In the genomic region with DNA sequence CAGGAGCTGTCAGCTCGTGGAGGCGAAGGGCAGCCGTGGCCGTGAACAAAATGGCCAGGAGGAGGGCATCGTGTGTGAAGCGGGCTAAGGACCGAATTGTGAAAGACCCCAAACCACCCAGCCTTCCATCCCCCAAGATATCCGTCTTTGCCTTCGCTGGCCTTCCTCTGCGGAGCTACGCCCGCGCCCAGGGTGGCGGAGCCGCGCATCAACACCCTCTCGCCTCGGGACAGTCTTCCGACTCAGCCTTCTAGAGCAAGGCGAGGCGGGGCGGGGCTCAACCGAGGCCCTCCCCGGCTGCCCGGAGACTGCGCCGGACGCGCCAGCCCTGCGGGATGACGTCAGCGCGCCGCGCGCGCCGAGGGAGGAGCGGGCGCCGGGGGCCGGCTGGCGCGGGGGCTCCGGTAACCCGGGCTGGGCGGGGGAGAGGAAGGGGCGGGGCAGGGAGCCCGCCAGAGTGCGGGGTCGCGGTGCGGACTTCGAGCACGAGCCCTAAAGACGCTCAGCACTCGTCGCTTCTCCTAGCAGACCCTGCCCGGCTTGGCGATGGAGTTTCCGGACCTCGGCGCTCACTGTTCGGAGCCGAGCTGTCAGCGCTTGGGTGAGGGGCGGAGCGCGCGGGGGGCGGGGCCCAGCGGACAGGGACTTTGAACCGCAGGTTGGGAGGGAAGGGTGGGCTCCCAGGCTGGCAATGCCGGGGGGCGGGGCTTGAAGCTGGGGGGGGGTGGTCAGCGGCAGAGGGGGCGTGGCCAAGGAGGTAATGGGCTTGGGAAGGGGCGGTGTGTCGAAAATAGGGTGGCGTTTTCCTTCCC, we compare ENCODE assay signal across 8 cellular contexts. TPM values are rescaled to one million over a fixed set of nuclear protein-coding genes. Genes with fewer than 3 reads are reported as not detected.
DNase-seq lines count a peak whose midpoint lies in the region; ATAC-seq and TF ChIP-seq lines count a peak whose summit lies in the region.

A gene with protein sequence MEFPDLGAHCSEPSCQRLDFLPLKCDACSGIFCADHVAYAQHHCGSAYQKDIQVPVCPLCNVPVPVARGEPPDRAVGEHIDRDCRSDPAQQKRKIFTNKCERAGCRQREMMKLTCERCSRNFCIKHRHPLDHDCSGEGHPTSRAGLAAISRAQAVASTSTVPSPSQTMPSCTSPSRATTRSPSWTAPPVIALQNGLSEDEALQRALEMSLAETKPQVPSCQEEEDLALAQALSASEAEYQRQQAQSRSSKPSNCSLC (plus strand): TSS at position 341 of the 812 bp plus-strand sequence. CDS start 206 bp downstream, at position 547.

- peak; percentile 100 for TF ChIP-seq POLR2A in prostate gland (IDR thresholded peaks at IDR 0.05)

- H3K27ac ChIP-seq in heart right ventricle (peak within 1 kb of the TSS; percentile 80 to 99 (median 95)), prostate gland (peak within 1 kb of the TSS; percentile 98 to 99)

- intact Hi-C loops in T-helper 1 cell treated with Interleukin-12 subunit alpha and Interleukin-12 subunit beta and Interleukin-4 antibody, amounts not matched to agents 30 ng/mL and 1 ng/mL, for 36 hours (cut with micrococcal nuclease): loop anchor here (1.0 to 5.0 kb wide), 15 partner anchors 13 to 810 kb away; a partner anchor contains a TSS
- intact Hi-C loops in heart right ventricle (cut with DNase I): loop anchor here in 7 of 10 donors (1.0 to 5.0 kb wide), 9 partner anchors 12 to 72 kb away; a partner anchor contains a TSS
- intact Hi-C loops in prostate gland (cut with DNase I): loop anchor here (1.0 kb wide), 1 partner anchor 46 kb away; a partner anchor contains a TSS

- H3K36me3 ChIP-seq in heart right ventricle: peaks cover 0 to 40% (median 17%) of the 10 kb centered on the region in 9 donors
- H3K36me3 ChIP-seq in prostate gland: peaks cover 0 to 4% of the 10 kb centered on the region in 2 donors

- whole genome bisulfite sequencing in heart right ventricle, 2 donors: 0 to 1% methylated on average over 52 to 79 of the region's 80 CpGs
- WGBS in prostate gland: 1% methylated on average over 60 of the region's 80 CpGs

- peak; percentile 84 for DNase-seq in NCI-H1694 (lab: John Stamatoyannopoulos, UW)
- peak; percentile 83 for DNase-seq in amniotic epithelial cell (ENCODE audit: low read depth)
- peak; percentile 94 to 96 for DNase-seq in heart right ventricle
- DNase-seq in prostate gland (ENCODE audit: low spot score): peak; percentile 96
- DNase-seq in ureter (ENCODE audit: low spot score): peak; percentile 95

- H3K4me3 ChIP-seq in heart right ventricle: peak within 1 kb of the TSS; percentile 33 to 82 (median 70)
- peak within 1 kb of the TSS; percentile 71 to 74 for H3K4me3 ChIP-seq in prostate gland

- H3K27me3 ChIP-seq in heart right ventricle: no peaks in the 10 kb centered on the region
- no peaks in the 10 kb centered on the region for H3K27me3 ChIP-seq in prostate gland (replicated peaks; ENCODE audit: insufficient read depth)

- peak in 1 of 9 donors; percentile 7 for TF ChIP-seq CTCF in heart right ventricle (IDR thresholded peaks at IDR 0.05)
- peak in 2 of 4 experiments; percentile 36 to 57 for TF ChIP-seq CTCF in prostate gland (IDR thresholded peaks at IDR 0.05)

- H3K4me1 ChIP-seq in heart right ventricle (peaks cover 8 to 31% (median 20%) of the 10 kb centered on the region in 9 donors), prostate gland (replicated peaks) (peaks cover 11% of the 10 kb centered on the region)

- H3K9me3 ChIP-seq in heart right ventricle (peaks cover 0 to 2% (median 0%) of the 10 kb centered on the region in 11 donors), prostate gland (no peaks in the 10 kb centered on the region)

- ATAC-seq in GM18498 (IDR thresholded peaks at IDR 0.05; ENCODE audit: unreplicated experiment) (peak; percentile 97), HG02885 (IDR thresholded peaks at IDR 0.05; ENCODE audit: poor library complexity, unreplicated experiment) (peak; percentile 97), heart right ventricle (peak; percentile 97 to 99 (median 98))

RNA-seq across cellular contexts. Expression of the gene that starts here (rescaled TPM):
- 44.2 and 56.1 TPM in 2 replicates for total RNA-seq in T-helper 1 cell treated with Interleukin-12 subunit alpha and Interleukin-12 subunit beta and Interleukin-4 antibody, amounts not matched to agents 30 ng/mL and 1 ng/mL, for 36 hours
- total RNA-seq in heart right ventricle: 10 to 100 TPM; 11.5 to 19.2 (median 16.4) TPM
- 10 to 100 TPM; 22.1 to 40.8 TPM for polyA plus RNA-seq in heart right ventricle
- total RNA-seq in prostate gland: 10 to 100 TPM; 49.0 to 57.2 TPM
- 28.7 TPM for total RNA-seq in ureter

Comparison
In these comparisons a context has a peak if more than half of its experiments do, and no peak if none do; other contexts are left out.
1. Peak in every context shown above with its lines: DNase-seq, ATAC-seq, H3K4me3 ChIP-seq and H3K27ac ChIP-seq.